ENCODE assay signal across 1 cellular context in the genomic region with DNA sequence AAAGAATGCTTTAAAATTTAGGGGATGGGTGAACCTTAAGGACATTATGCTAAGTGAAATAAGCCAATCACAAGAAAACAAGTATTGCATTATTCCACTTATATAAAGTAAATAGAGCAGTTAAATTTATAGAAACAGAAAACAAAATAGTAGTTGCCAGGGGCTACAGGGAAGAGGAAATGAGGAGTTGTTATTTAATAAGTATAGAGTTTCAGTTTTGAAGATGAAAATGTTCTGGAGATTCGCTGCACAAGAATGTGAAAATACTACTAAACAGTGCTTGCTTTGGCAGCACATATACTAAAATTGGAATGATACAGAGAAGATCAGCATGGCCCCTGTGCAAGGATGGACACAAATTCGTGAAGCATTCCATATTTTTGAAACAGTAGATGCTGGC.
TF ChIP-seq lines count a peak whose summit lies in the region.

No MANE protein-coding gene starts in this region.

TF ChIP-seq in IMR-90, 13 proteins besides CTCF, POLR2A, EP300 and RAD21:
- TF ChIP-seq FOS (IDR thresholded peaks at IDR 0.05; ENCODE audit: low read depth, low read length) (no peak), MXI1 (IDR thresholded peaks at IDR 0.05; ENCODE audit: borderline replicate concordance, low read depth, low read length) (no peak), CHD1 (IDR thresholded peaks at IDR 0.05; ENCODE audit: low read depth, low read length) (no peak), BHLHE40 (IDR thresholded peaks at IDR 0.05; ENCODE audit: low read depth, low read length) (no peak), SMC3 (IDR thresholded peaks at IDR 0.05; ENCODE audit: low read depth, low read length) (no peak), USF2 (IDR thresholded peaks at IDR 0.05; ENCODE audit: low read depth, low read length) (no peak), MAZ (IDR thresholded peaks at IDR 0.05; ENCODE audit: borderline replicate concordance, low read depth, low read length) (no peak), ELK1 (IDR thresholded peaks at IDR 0.05; ENCODE audit: borderline replicate concordance, low read depth, low read length) (no peak), NFE2L2 (IDR thresholded peaks at IDR 0.05; ENCODE audit: low read depth, low read length) (no peak), RFX5 (IDR thresholded peaks at IDR 0.05; ENCODE audit: low read depth, low read length) (no peak), MAFK (IDR thresholded peaks at IDR 0.05; ENCODE audit: low read depth, low read length) (no peak), CEBPB (IDR thresholded peaks at IDR 0.05; ENCODE audit: low read depth, low read length) (no peak), RCOR1 (IDR thresholded peaks at IDR 0.05; ENCODE audit: insufficient replicate concordance, low read length) (no peak)
TF ChIP-seq in IMR-90: peak in this region for 0.
